9 cellular contexts compared by ENCODE assay signal in the genomic region with DNA sequence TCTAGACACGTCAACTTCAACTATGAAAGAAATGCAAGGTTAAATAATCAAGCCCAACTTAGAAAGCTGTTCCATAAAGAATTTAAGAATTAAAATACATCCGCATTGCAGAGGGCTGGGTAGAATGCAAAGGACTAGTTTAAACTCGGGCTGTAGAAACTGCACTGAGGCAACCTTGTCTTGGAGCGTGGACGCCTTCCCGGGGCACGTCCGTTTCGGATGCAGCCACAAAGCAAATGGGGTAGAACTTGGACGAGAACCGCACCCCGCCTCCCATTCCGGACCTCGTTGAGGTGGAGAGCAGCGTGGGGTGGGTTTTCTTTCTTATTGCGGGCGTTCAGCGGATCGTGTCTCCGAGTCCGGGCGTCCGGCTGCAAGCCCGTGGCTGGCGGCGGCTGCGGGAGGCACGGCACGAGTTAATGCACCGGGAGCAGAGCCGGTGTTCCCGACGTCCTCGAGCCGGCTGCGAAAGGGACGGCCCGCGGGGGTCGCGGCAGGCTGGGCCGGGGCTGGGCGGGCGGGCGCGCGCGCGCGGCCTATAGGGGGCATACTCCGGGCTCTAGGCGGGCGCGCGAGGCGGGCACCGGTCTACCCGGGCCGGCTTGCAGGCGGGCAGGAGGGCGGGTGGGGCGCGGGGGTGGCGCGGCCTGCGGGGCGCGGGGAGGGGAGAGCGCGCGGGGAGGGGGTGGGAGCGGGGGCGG. TPM values are rescaled to one million over a fixed set of nuclear protein-coding genes. Genes with fewer than 3 reads are reported as not detected.
DNase-seq lines count a peak whose midpoint lies in the region; ATAC-seq, FAIRE-seq and TF ChIP-seq lines count a peak whose summit lies in the region.
"Had no signal": no experiment of that assay in that cellular context is flagged by ENCODE, and none has a peak within 500 bp of the region (broad histone marks: within the 10 kb centered on the region; RNA-seq: fewer than 3 reads in every experiment).

No MANE protein-coding gene starts in this region.

- peaks cover 24% of the 10 kb centered on the region for H3K9me3 Mint-ChIP-seq in glutamatergic neuron (ENCODE audit: unreplicated experiment)
- no peaks in the 10 kb centered on the region for H3K9me3 Mint-ChIP-seq in osteocyte (ENCODE audit: unreplicated experiment)

- H3K27ac Mint-ChIP-seq in glutamatergic neuron (ENCODE audit: unreplicated experiment) (peak overlapping the region; percentile 91), osteocyte (ENCODE audit: unreplicated experiment) (peak overlapping the region; percentile 87)

- no peaks in the 10 kb centered on the region for H3K9me3 ChIP-seq in thoracic aorta

- H3K4me1 ChIP-seq in thoracic aorta (ENCODE audit: control insufficient read depth in 1 of 2, low read depth in 2 of 2), result peaks cover 11 to 25% of the 10 kb centered on the region in 2 donors

- DNase-seq in NCI-H1694 treated with DMSO at 0.1 percent for 48 hours (lab: John Stamatoyannopoulos, UW) (peak; percentile 24), NCI-H1694 (lab: John Stamatoyannopoulos, UW) (no peak), RCC 7860 (ENCODE audit: low spot score) (peak; percentile 25), glutamatergic neuron (peak; percentile 77), osteocyte (ENCODE audit: extremely low spot score, unreplicated experiment) (no peak), thoracic aorta (ENCODE audit: low spot score) (no peak)
- peak; percentile 64 for DNase-seq in activated naive CD4-positive, alpha-beta T cell treated with anti-CD3 and anti-CD28 coated beads, Interleukin-2, amount 50 U/mL, for 16 hours

- H3K4me1 Mint-ChIP-seq in glutamatergic neuron (ENCODE audit: low read depth, unreplicated experiment) (peaks cover 27% of the 10 kb centered on the region), osteocyte (ENCODE audit: unreplicated experiment) (peaks cover 26% of the 10 kb centered on the region)

- H3K27me3 ChIP-seq in thoracic aorta (replicated peaks; ENCODE audit: insufficient read depth), result no peaks in the 10 kb centered on the region

- peak overlapping the region; percentile 97 for H3K4me3 ChIP-seq in thoracic aorta

- peaks cover 21% of the 10 kb centered on the region for H3K27me3 Mint-ChIP-seq in glutamatergic neuron (ENCODE audit: unreplicated experiment)
- no peaks in the 10 kb centered on the region for H3K27me3 Mint-ChIP-seq in osteocyte (ENCODE audit: unreplicated experiment)

- H3K36me3 Mint-ChIP-seq in glutamatergic neuron (ENCODE audit: unreplicated experiment), result no peaks in the 10 kb centered on the region
- H3K36me3 Mint-ChIP-seq in osteocyte (ENCODE audit: unreplicated experiment), result no peaks in the 10 kb centered on the region

- FAIRE-seq in RCC 7860 (lab: Jason Lieb, UNC), result no peak
- FAIRE-seq: G401.6 had no signal

- peak; percentile 9 for ATAC-seq in HG03103 (IDR thresholded peaks at IDR 0.05; ENCODE audit: low read depth, unreplicated experiment)
- ATAC-seq in thoracic aorta (ENCODE audit: insufficient number of reproducible peaks, low FRiP score, low read depth), result no peak

- peak overlapping the region; percentile 96 for H3K4me3 Mint-ChIP-seq in glutamatergic neuron (ENCODE audit: unreplicated experiment)
- H3K4me3 Mint-ChIP-seq in osteocyte (ENCODE audit: unreplicated experiment), result peak overlapping the region; percentile 98

- H3K27ac ChIP-seq in thoracic aorta, result peak overlapping the region; percentile 58 to 70

- H3K36me3 ChIP-seq in thoracic aorta, result no peaks in the 10 kb centered on the region

- TF ChIP-seq CTCF in glutamatergic neuron (IDR thresholded peaks at IDR 0.05; ENCODE audit: partially characterized antibody, unreplicated experiment) (peak; percentile 34), osteocyte (IDR thresholded peaks at IDR 0.05) (peak; percentile 53), thoracic aorta (IDR thresholded peaks at IDR 0.05) (peak; percentile 23)

RNA-seq across cellular contexts. Expression of a gene that starts 2.0 kb away (rescaled TPM):
- 83.8 TPM for total RNA-seq in glutamatergic neuron (ENCODE audit: unreplicated experiment)
- 12.2 and 12.5 TPM in 2 replicates for total RNA-seq in osteocyte
- total RNA-seq in thoracic aorta, result 10 to 100 TPM in 1 of 2 donors, 1 to 10 TPM in 1; 8.3 to 12.8 TPM

Comparison
In these comparisons a context has a peak if more than half of its experiments do, and no peak if none do; other contexts are left out.
1. DNase-seq: peak in NCI-H1694 treated with DMSO at 0.1 percent for 48 hours (single experiment), RCC 7860 (single experiment), activated naive CD4-positive, alpha-beta T cell treated with anti-CD3 and anti-CD28 coated beads, Interleukin-2, amount 50 U/mL, for 16 hours (single experiment) and glutamatergic neuron (single experiment); none in NCI-H1694 (single experiment), osteocyte (single experiment) and thoracic aorta (single experiment).
2. Peak in every context shown above with its lines, with median percentiles within 50 percentile points of each other: CTCF ChIP-seq.